ENCODE assay signal across 1 cellular context in the genomic region with DNA sequence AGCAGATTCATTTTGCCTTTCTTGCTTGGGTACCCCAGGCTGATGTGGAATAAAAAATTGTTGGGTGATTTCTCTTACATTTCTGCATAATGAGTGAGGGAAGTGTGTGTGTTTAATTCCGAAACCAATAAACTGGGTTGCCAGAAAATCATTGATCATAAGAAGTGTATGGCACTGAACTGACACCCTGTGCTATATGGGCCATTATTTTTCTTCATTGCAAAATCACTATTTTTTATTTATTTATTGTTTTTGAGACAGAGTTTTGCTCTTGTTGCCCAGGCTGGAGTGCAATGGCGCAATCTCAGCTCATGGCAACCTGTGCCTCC.
TF ChIP-seq lines count a peak whose summit lies in the region.

No MANE protein-coding gene starts in this region.

TF ChIP-seq in GM23338, 12 proteins besides CTCF, POLR2A, EP300 and RAD21 (continued from another document):
- TF ChIP-seq, protein P1, sequence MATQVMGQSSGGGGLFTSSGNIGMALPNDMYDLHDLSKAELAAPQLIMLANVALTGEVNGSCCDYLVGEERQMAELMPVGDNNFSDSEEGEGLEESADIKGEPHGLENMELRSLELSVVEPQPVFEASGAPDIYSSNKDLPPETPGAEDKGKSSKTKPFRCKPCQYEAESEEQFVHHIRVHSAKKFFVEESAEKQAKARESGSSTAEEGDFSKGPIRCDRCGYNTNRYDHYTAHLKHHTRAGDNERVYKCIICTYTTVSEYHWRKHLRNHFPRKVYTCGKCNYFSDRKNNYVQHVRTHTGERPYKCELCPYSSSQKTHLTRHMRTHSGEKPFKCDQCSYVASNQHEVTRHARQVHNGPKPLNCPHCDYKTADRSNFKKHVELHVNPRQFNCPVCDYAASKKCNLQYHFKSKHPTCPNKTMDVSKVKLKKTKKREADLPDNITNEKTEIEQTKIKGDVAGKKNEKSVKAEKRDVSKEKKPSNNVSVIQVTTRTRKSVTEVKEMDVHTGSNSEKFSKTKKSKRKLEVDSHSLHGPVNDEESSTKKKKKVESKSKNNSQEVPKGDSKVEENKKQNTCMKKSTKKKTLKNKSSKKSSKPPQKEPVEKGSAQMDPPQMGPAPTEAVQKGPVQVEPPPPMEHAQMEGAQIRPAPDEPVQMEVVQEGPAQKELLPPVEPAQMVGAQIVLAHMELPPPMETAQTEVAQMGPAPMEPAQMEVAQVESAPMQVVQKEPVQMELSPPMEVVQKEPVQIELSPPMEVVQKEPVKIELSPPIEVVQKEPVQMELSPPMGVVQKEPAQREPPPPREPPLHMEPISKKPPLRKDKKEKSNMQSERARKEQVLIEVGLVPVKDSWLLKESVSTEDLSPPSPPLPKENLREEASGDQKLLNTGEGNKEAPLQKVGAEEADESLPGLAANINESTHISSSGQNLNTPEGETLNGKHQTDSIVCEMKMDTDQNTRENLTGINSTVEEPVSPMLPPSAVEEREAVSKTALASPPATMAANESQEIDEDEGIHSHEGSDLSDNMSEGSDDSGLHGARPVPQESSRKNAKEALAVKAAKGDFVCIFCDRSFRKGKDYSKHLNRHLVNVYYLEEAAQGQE (IDR thresholded peaks at IDR 0.05; ENCODE audit: unreplicated experiment): no peak
- TF ChIP-seq ZNF114 (CRISPR knock-in tag; IDR thresholded peaks at IDR 0.05): no peak
